Comparison of ENCODE assay signal across 21 cellular contexts in the genomic region with DNA sequence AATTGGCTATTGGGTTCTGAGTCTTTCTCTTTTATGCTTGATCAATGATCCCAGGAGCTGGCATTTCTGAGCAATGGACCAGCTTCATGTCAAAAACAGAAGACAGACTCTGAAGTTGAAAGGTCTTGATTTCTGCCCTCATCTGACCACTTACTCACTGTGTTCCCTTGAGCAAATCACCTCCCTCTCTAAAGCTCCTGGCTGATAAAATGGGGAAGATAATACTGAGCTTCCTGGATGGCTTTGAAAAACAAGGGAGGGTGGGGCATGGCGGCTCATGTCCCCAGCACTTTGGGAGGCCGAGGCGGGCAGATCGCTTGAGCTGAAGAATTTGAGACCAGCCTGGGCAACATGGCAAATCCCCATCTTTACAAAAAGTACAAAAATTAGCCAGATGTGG. TPM values are rescaled to one million over a fixed set of nuclear protein-coding genes. Genes with fewer than 3 reads are reported as not detected.
DNase-seq lines count a peak whose midpoint lies in the region; TF ChIP-seq lines count a peak whose summit lies in the region.
"Had no signal": no experiment of that assay in that cellular context is flagged by ENCODE, and none has a peak within 500 bp of the region (broad histone marks: within the 10 kb centered on the region; RNA-seq: fewer than 3 reads in every experiment).

No MANE protein-coding gene starts in this region.

- H3K9ac ChIP-seq in mammary epithelial cell (ENCODE audit: insufficient read depth, low read length) (no peak overlapping the region), neuronal stem cell (ENCODE audit: low read depth, low read length, poor library complexity) (no peak overlapping the region)

- H3K23ac ChIP-seq in neuronal stem cell (ENCODE audit: low read depth, low read length, poor library complexity) = no peak overlapping the region

- no peak overlapping the region for H3K4me3 ChIP-seq in mammary epithelial cell (replicated peaks in 1 of 3; ENCODE audit: insufficient read depth in 1 of 3, low read depth in 2 of 3, low read length in 3 of 3)
- no peak overlapping the region for H3K4me3 ChIP-seq in breast epithelium
- H3K4me3 ChIP-seq in esophagus squamous epithelium = no peak overlapping the region
- H3K4me3 ChIP-seq in neuronal stem cell (ENCODE audit: low read length in 2 of 2) = no peak overlapping the region
- no peak overlapping the region for H3K4me3 ChIP-seq in coronary artery
- H3K4me3 ChIP-seq: SJCRH30 had no signal

- intact Hi-C loops in mammary epithelial cell (cut with micrococcal nuclease) (no loop called here), breast epithelium (cut with DNase I; ENCODE audit: low total_unique reads) (no loop called here), esophagus squamous epithelium (cut with DNase I) (no loop called here)

- peaks cover 8% of the 10 kb centered on the region for H3K36me3 ChIP-seq in mammary epithelial cell (ENCODE audit: insufficient read depth, low read length)
- no peaks in the 10 kb centered on the region for H3K36me3 ChIP-seq in breast epithelium
- H3K36me3 ChIP-seq in esophagus squamous epithelium = peaks cover 0 to 10% (median 0%) of the 10 kb centered on the region in 3 donors
- H3K36me3 ChIP-seq in neuronal stem cell (replicated peaks in 1 of 2; ENCODE audit: control insufficient read depth in 2 of 2, insufficient read depth in 2 of 2, low read length in 2 of 2) = no peaks in the 10 kb centered on the region
- H3K36me3 ChIP-seq: BE2C, SJCRH30 had no signal

- H2AFZ ChIP-seq in mammary epithelial cell (ENCODE audit: low read depth, low read length) (no peak overlapping the region), neuronal stem cell (ENCODE audit: low read length) (no peak overlapping the region)

- CTCF ChIA-PET in mammary epithelial cell (lab: Charles Lee; ENCODE audit: low non-redundant PET) = interaction anchor here (0.7 kb wide), 1 partner anchor 68 kb away, joined by 3 read pairs; no protein-coding TSS in a partner anchor

- peak overlapping the region; percentile 31 for H3K27ac ChIP-seq in mammary epithelial cell (ENCODE audit: insufficient read depth, low read depth, low read length)
- no peak overlapping the region for H3K27ac ChIP-seq in breast epithelium
- H3K27ac ChIP-seq in esophagus squamous epithelium = peak overlapping the region; percentile 8 to 94 (median 78)
- H3K27ac ChIP-seq in neuronal stem cell (replicated peaks; ENCODE audit: low read length) = peak overlapping the region; percentile 14
- H3K27ac ChIP-seq in coronary artery = no peak overlapping the region
- H3K27ac ChIP-seq: 22Rv1, HL-60 had no signal

- H2BK15ac ChIP-seq in neuronal stem cell (ENCODE audit: low read length) = no peak overlapping the region

- H2BK5ac ChIP-seq in neuronal stem cell (ENCODE audit: low read length) = no peak overlapping the region

- no peak overlapping the region for H2BK12ac ChIP-seq in neuronal stem cell (ENCODE audit: low read length)

- H3K4ac ChIP-seq in neuronal stem cell (ENCODE audit: low read length) = no peak overlapping the region

- no peaks in the 10 kb centered on the region for H4K20me1 ChIP-seq in mammary epithelial cell (ENCODE audit: insufficient read depth, low read length)

- peaks cover 97% of the 10 kb centered on the region for H3K79me2 ChIP-seq in mammary epithelial cell (ENCODE audit: insufficient read depth, low read length)

- in situ Hi-C loops in mammary epithelial cell (cut with MboI; ENCODE audit: low sequenced_read_pairs in 2 of 2) = no loop called here

- H3K79me1 ChIP-seq in neuronal stem cell (ENCODE audit: low read depth, low read length) = no peaks in the 10 kb centered on the region

- H3K4me1 ChIP-seq in mammary epithelial cell (ENCODE audit: insufficient read depth, low read length) (peaks cover 95% of the 10 kb centered on the region), breast epithelium (peaks cover 0 to 28% of the 10 kb centered on the region in 2 donors), esophagus squamous epithelium (peaks cover 30 to 99% (median 56%) of the 10 kb centered on the region in 3 donors), neuronal stem cell (ENCODE audit: control insufficient read depth in 2 of 2, insufficient read depth in 1 of 2, low read depth in 1 of 2, low read length in 2 of 2) (peaks cover 26 to 55% of the 10 kb centered on the region in 2 donors)

- H3K14ac ChIP-seq in neuronal stem cell (ENCODE audit: low read length) = no peak overlapping the region

- DNase-seq in mammary epithelial cell = no peak
- no peak for DNase-seq in breast epithelium (ENCODE audit: low spot score in 2 of 2)
- no peak for DNase-seq in esophagus squamous epithelium (lab: John Stamatoyannopoulos, UW)
- no peak for DNase-seq in neuronal stem cell (ENCODE audit: low spot score)
- no peak for DNase-seq in coronary artery (ENCODE audit: low spot score)
- no peak for DNase-seq in retina
- no peak for DNase-seq in NCI-H128 (lab: John Stamatoyannopoulos, UW; ENCODE audit: unreplicated experiment)
- DNase-seq in NCI-H2196 treated with DMSO at 0.1 percent for 48 hours (lab: John Stamatoyannopoulos, UW; ENCODE audit: unreplicated experiment) = no peak
- DNase-seq: BE2C; Calu3; CD4-positive, alpha-beta T cell; DMS53; HCEC 1CT; NCI-H187 treated with DMSO at 0.1 percent for 48 hours; NCI-H446; NCI-H748 treated with DMSO at 0.1 percent for 48 hours; OCI-M1; SJCRH30 had no signal

- H3K18ac ChIP-seq in neuronal stem cell (ENCODE audit: low read length) = peak overlapping the region; percentile 5

- H3K4me2 ChIP-seq in mammary epithelial cell (ENCODE audit: insufficient read depth, low read depth, low read length) = peak overlapping the region; percentile 88
- H3K4me2 ChIP-seq in neuronal stem cell (ENCODE audit: insufficient read depth, low read length, poor library complexity, severe bottlenecking) = no peak overlapping the region

- no peaks in the 10 kb centered on the region for H3K9me3 ChIP-seq in mammary epithelial cell (replicated peaks; ENCODE audit: insufficient read depth, low read length)
- H3K9me3 ChIP-seq in breast epithelium = no peaks in the 10 kb centered on the region
- no peaks in the 10 kb centered on the region for H3K9me3 ChIP-seq in esophagus squamous epithelium
- peaks cover 0 to 2% of the 10 kb centered on the region in 2 donors for H3K9me3 ChIP-seq in neuronal stem cell (replicated peaks in 1 of 2; ENCODE audit: control insufficient read depth in 2 of 2, insufficient read depth in 1 of 2, low read depth in 1 of 2, low read length in 2 of 2)
- H3K9me3 ChIP-seq: BE2C, SJCRH30 had no signal

- no peak overlapping the region for H4K91ac ChIP-seq in neuronal stem cell (ENCODE audit: low read depth, low read length, poor library complexity)

- no TSS peak for BruUV-seq in mammary epithelial cell (replicated peaks; lab: Mats Ljungman, UMichigan)

- no peak overlapping the region for H2BK120ac ChIP-seq in neuronal stem cell (ENCODE audit: low read depth, low read length)

- WGBS in mammary epithelial cell (ENCODE audit: low coverage, missing lambda C conversion rate) = 41% methylated on average over 4 of the region's 4 CpGs
- 15 to 50% methylated on average over 1 to 4 of the region's 4 CpGs for WGBS in esophagus squamous epithelium, 2 donors
- no CpG with 5 or more reads among the region's 4 CpGs for WGBS in neuronal stem cell (ENCODE audit: extremely low coverage in 2 of 2, insufficient read length in 2 of 2, insufficient replicate concordance in 1 of 2), 2 donors

- H4K8ac ChIP-seq in neuronal stem cell (ENCODE audit: low read depth, low read length) = no peak overlapping the region

- TF ChIP-seq CTCF in mammary epithelial cell (conservative IDR thresholded peaks at IDR 0.05 in 1 of 2, IDR thresholded peaks at IDR 0.05 in 1 of 2; ENCODE audit: extremely low read depth in 1 of 2, insufficient read depth in 1 of 2, low read depth in 1 of 2, low read length in 2 of 2) (no peak), breast epithelium (IDR thresholded peaks at IDR 0.05) (no peak), esophagus squamous epithelium (IDR thresholded peaks at IDR 0.05) (no peak), coronary artery (IDR thresholded peaks at IDR 0.05) (no peak)

- TF ChIP-seq POLR2A in breast epithelium (IDR thresholded peaks at IDR 0.05) = no peak
- no peak for TF ChIP-seq POLR2A in esophagus squamous epithelium (IDR thresholded peaks at IDR 0.05)

- no peak overlapping the region for H2AK5ac ChIP-seq in neuronal stem cell (ENCODE audit: low read depth, low read length)

- dilution Hi-C loops in mammary epithelial cell (cut with HindIII; ENCODE audit: low sequenced_read_pairs) = loop anchor here (5.0 kb wide), 1 partner anchor 39 kb away; a partner anchor contains a TSS

- no peaks in the 10 kb centered on the region for H3K27me3 ChIP-seq in mammary epithelial cell (ENCODE audit: insufficient read depth, low read length)
- H3K27me3 ChIP-seq in breast epithelium = no peaks in the 10 kb centered on the region
- peaks cover 0 to 9% (median 0%) of the 10 kb centered on the region in 4 donors for H3K27me3 ChIP-seq in esophagus squamous epithelium
- H3K27me3 ChIP-seq in neuronal stem cell (ENCODE audit: control insufficient read depth in 3 of 3, insufficient read depth in 3 of 3, low read depth in 1 of 3, low read length in 3 of 3) = peaks cover 0 to 38% (median under 1%) of the 10 kb centered on the region in 3 experiments
- H3K27me3 ChIP-seq: BE2C, SJCRH30 had no signal

RNA-seq across cellular contexts. Expression of a gene that starts 6.3 kb away (rescaled TPM):
- 10 to 100 TPM; 41.0 to 59.4 TPM for total RNA-seq in mammary epithelial cell
- polyA plus RNA-seq in mammary epithelial cell = 24.7 TPM
- polyA minus RNA-seq in mammary epithelial cell = 39.9 TPM
- total RNA-seq in breast epithelium = 10 to 100 TPM in 1 of 3 donors, 1 to 10 TPM in 2; 4.5 to 15.5 (median 7.5) TPM
- 10 to 100 TPM; 25.5 to 39.2 (median 29.6) TPM for total RNA-seq in esophagus squamous epithelium
- 0.03 TPM for polyA plus RNA-seq in neuronal stem cell (2013, experiment 1 of 2)
- 0.04 TPM for polyA plus RNA-seq in neuronal stem cell (2013, experiment 2 of 2)
- total RNA-seq: RPMI7951, SJCRH30 had no signal

RNA-seq across cellular contexts. Expression of a gene that starts 40.9 kb away (rescaled TPM):
- not detected for total RNA-seq in mammary epithelial cell
- not detected for polyA plus RNA-seq in mammary epithelial cell
- polyA minus RNA-seq in mammary epithelial cell = not detected
- under 1 TPM in 1 of 3 donors, not detected in 2; 0.16 TPM for total RNA-seq in breast epithelium
- total RNA-seq in esophagus squamous epithelium = not detected
- not detected for polyA plus RNA-seq in neuronal stem cell (2013, experiment 1 of 2)
- polyA plus RNA-seq in neuronal stem cell (2013, experiment 2 of 2) = not detected
- total RNA-seq: Calu3 had no signal

Comparison
In these comparisons a context has a peak if more than half of its experiments do, and no peak if none do; other contexts are left out.
1. H3K27ac ChIP-seq: peak in mammary epithelial cell (single experiment), esophagus squamous epithelium (4 of 4) and neuronal stem cell (single experiment); none in breast epithelium (0 of 2) and coronary artery (0 of 2).